ENCODE assay signal across 30 cellular contexts in genomic region chr6:29451471-29452193, GRCh38. TPM values are rescaled to one million over a fixed set of nuclear protein-coding genes. Genes with fewer than 3 reads are reported as not detected.
A peak's percentile ranks its signal among the peaks of the same experiment; 100 is the strongest.
DNase-seq lines count a peak whose midpoint lies in the region; TF ChIP-seq lines count a peak whose summit lies in the region.
"Had no signal": no experiment of that assay in that cellular context is flagged by ENCODE, and none has a peak within 500 bp of the region (broad histone marks: within the 10 kb centered on the region; RNA-seq: fewer than 3 reads in every experiment).

No MANE protein-coding gene starts in this region.

- H3K9me3 ChIP-seq in trophoblast cell (ENCODE audit: insufficient read depth, low read depth, low read length) (no peaks in the 10 kb centered on the region), endodermal cell (ENCODE audit: control insufficient read depth, low read length) (no peaks in the 10 kb centered on the region), neural progenitor cell (ENCODE audit: low read depth) (no peaks in the 10 kb centered on the region)
- H3K9me3 ChIP-seq: BLaER1, gastrocnemius medialis, HAP-1, MG63, transverse colon had no signal

- peaks cover 14% of the 10 kb centered on the region for H3K9me3 Mint-ChIP-seq in HFFc6
- H3K9me3 Mint-ChIP-seq in chondrocyte (ENCODE audit: low read depth): peaks cover 14% of the 10 kb centered on the region
- H3K9me3 Mint-ChIP-seq in endodermal cell: no peaks in the 10 kb centered on the region
- H3K9me3 Mint-ChIP-seq in neural progenitor cell: no peaks in the 10 kb centered on the region

- H2BK120ac ChIP-seq in trophoblast cell (ENCODE audit: insufficient read depth, low read length, poor library complexity): no peak overlapping the region

- no peak overlapping the region for H2BK5ac ChIP-seq in trophoblast cell (ENCODE audit: low read depth, low read length, poor library complexity)

- H4K8ac ChIP-seq in trophoblast cell (ENCODE audit: low read depth, low read length): no peak overlapping the region

- H3K27me3 Mint-ChIP-seq in HFFc6 (ENCODE audit: insufficient read depth): no peaks in the 10 kb centered on the region
- no peaks in the 10 kb centered on the region for H3K27me3 Mint-ChIP-seq in chondrocyte (ENCODE audit: low read depth)
- H3K27me3 Mint-ChIP-seq in endodermal cell (ENCODE audit: insufficient read depth): no peaks in the 10 kb centered on the region
- H3K27me3 Mint-ChIP-seq in neural progenitor cell (ENCODE audit: insufficient read depth, low read depth): peaks cover 5% of the 10 kb centered on the region

- no peaks in the 10 kb centered on the region for H3K36me3 Mint-ChIP-seq in HFFc6 (ENCODE audit: low read depth)
- H3K36me3 Mint-ChIP-seq in chondrocyte (ENCODE audit: low read depth): no peaks in the 10 kb centered on the region
- no peaks in the 10 kb centered on the region for H3K36me3 Mint-ChIP-seq in endodermal cell (ENCODE audit: low read depth)
- H3K36me3 Mint-ChIP-seq in neural progenitor cell: no peaks in the 10 kb centered on the region
- H3K36me3 Mint-ChIP-seq: stimulated activated effector memory CD8-positive, alpha-beta T cell treated with anti-CD3 and anti-CD28 coated beads, Interleukin-12 subunit alpha, Interleukin-12 subunit beta, amount 100 ng/mL, for 72 hours had no signal

- H3K4ac ChIP-seq in trophoblast cell (ENCODE audit: low read depth, low read length): no peak overlapping the region

- H3K36me3 ChIP-seq in trophoblast cell (ENCODE audit: control insufficient read depth in 1 of 2, insufficient read depth in 2 of 2, low read length in 2 of 2): no peaks in the 10 kb centered on the region
- no peaks in the 10 kb centered on the region for H3K36me3 ChIP-seq in endodermal cell (ENCODE audit: control insufficient read depth, insufficient read depth, low read length)
- no peaks in the 10 kb centered on the region for H3K36me3 ChIP-seq in neural progenitor cell
- H3K36me3 ChIP-seq: BLaER1, gastrocnemius medialis, HAP-1, MG63, transverse colon had no signal

- H3K4me1 Mint-ChIP-seq in HFFc6 (ENCODE audit: low read depth) (no peaks in the 10 kb centered on the region), chondrocyte (ENCODE audit: low read depth) (peaks cover 12% of the 10 kb centered on the region), endodermal cell (no peaks in the 10 kb centered on the region), neural progenitor cell (no peaks in the 10 kb centered on the region)
- H3K4me1 Mint-ChIP-seq: stimulated activated effector memory CD8-positive, alpha-beta T cell treated with anti-CD3 and anti-CD28 coated beads, Interleukin-12 subunit alpha, Interleukin-12 subunit beta, amount 100 ng/mL, for 72 hours had no signal

- no peak overlapping the region for H2AK5ac ChIP-seq in trophoblast cell (ENCODE audit: low read length)

- H4K20me1 ChIP-seq in neural progenitor cell (ENCODE audit: low read depth): no peaks in the 10 kb centered on the region
- H4K20me1 ChIP-seq: BLaER1 had no signal

- H3F3A ChIP-seq in neural progenitor cell (ENCODE audit: low read depth): no peaks in the 10 kb centered on the region

- H3K79me2 ChIP-seq in trophoblast cell (ENCODE audit: control insufficient read depth, insufficient read depth, low read length, poor library complexity): no peaks in the 10 kb centered on the region
- H3K79me2 ChIP-seq in neural progenitor cell (ENCODE audit: low read depth): no peaks in the 10 kb centered on the region
- H3K79me2 ChIP-seq: hepatocyte had no signal

- no CpG with 5 or more reads among the region's 3 CpGs for WGBS in trophoblast cell (ENCODE audit: extremely low coverage, insufficient coverage, insufficient read length)
- 91 to 100% methylated on average over 1 to 2 of the region's 3 CpGs for WGBS in endodermal cell (ENCODE audit: insufficient coverage in 1 of 2, insufficient read length in 1 of 2), 2 experiments

- H3K27me3 ChIP-seq in trophoblast cell (ENCODE audit: insufficient read depth, low read length) (no peaks in the 10 kb centered on the region), endodermal cell (ENCODE audit: control insufficient read depth, insufficient read depth, low read length, poor library complexity, severe bottlenecking) (no peaks in the 10 kb centered on the region), neural progenitor cell (no peaks in the 10 kb centered on the region)
- H3K27me3 ChIP-seq: BLaER1, gastrocnemius medialis, hepatocyte, MG63, transverse colon had no signal

- TF ChIP-seq CTCF in HFFc6 (IDR thresholded peaks at IDR 0.05): no peak
- no peak for TF ChIP-seq CTCF in chondrocyte (IDR thresholded peaks at IDR 0.05)
- no peak for TF ChIP-seq CTCF in endodermal cell (conservative IDR thresholded peaks at IDR 0.05)
- no peak for TF ChIP-seq CTCF in neural progenitor cell (IDR thresholded peaks at IDR 0.05)

- no peak overlapping the region for H2BK12ac ChIP-seq in trophoblast cell (ENCODE audit: low read length)

- no peak overlapping the region for H3K14ac ChIP-seq in trophoblast cell (ENCODE audit: low read length)

- H3K79me1 ChIP-seq in trophoblast cell (ENCODE audit: low read length): no peaks in the 10 kb centered on the region

- no peak overlapping the region for H3K4me2 ChIP-seq in trophoblast cell (ENCODE audit: low read length)
- no peak overlapping the region for H3K4me2 ChIP-seq in neural progenitor cell
- H3K4me2 ChIP-seq: BLaER1, hepatocyte, PC-9 had no signal

- H3K9ac ChIP-seq in trophoblast cell (ENCODE audit: low read length): no peak overlapping the region
- H3K9ac ChIP-seq in endodermal cell (ENCODE audit: extremely low read depth, low read length, poor library complexity, severe bottlenecking): no peak overlapping the region
- no peak overlapping the region for H3K9ac ChIP-seq in neural progenitor cell
- H3K9ac ChIP-seq: BLaER1 had no signal

- peaks cover 0 to 2% of the 10 kb centered on the region in 2 experiments for H3K4me1 ChIP-seq in trophoblast cell (ENCODE audit: control insufficient read depth in 1 of 2, insufficient read depth in 2 of 2, low read length in 2 of 2)
- no peaks in the 10 kb centered on the region for H3K4me1 ChIP-seq in endodermal cell (ENCODE audit: control insufficient read depth, insufficient read depth, low read length)
- no peaks in the 10 kb centered on the region for H3K4me1 ChIP-seq in neural progenitor cell
- H3K4me1 ChIP-seq: BLaER1, gastrocnemius medialis, HAP-1, transverse colon had no signal

- H3K4me3 Mint-ChIP-seq in HFFc6 (no peak overlapping the region), chondrocyte (ENCODE audit: unreplicated experiment) (no peak overlapping the region), endodermal cell (no peak overlapping the region), neural progenitor cell (no peak overlapping the region)
- H3K4me3 Mint-ChIP-seq: natural killer cell treated with Interleukin-12 subunit alpha and Interleukin-12 subunit beta and Interleukin-15 and Interleukin-18, amount 100 ng/mL, for 72 hours; stimulated activated effector memory CD8-positive, alpha-beta T cell treated with anti-CD3 and anti-CD28 coated beads, Interleukin-12 subunit alpha, Interleukin-12 subunit beta, amount 100 ng/mL, for 72 hours had no signal

- no peak overlapping the region for H3K18ac ChIP-seq in trophoblast cell (ENCODE audit: low read length)

- H3K27ac Mint-ChIP-seq in HFFc6 (no peak overlapping the region), chondrocyte (ENCODE audit: unreplicated experiment) (peak overlapping the region; percentile 38), endodermal cell (no peak overlapping the region), neural progenitor cell (no peak overlapping the region)
- H3K27ac Mint-ChIP-seq: natural killer cell treated with Interleukin-12 subunit alpha and Interleukin-12 subunit beta and Interleukin-15 and Interleukin-18, amount 100 ng/mL, for 72 hours; stimulated activated effector memory CD8-positive, alpha-beta T cell treated with anti-CD3 and anti-CD28 coated beads, Interleukin-12 subunit alpha, Interleukin-12 subunit beta, amount 100 ng/mL, for 72 hours had no signal

- no peak overlapping the region for H4K12ac ChIP-seq in trophoblast cell (ENCODE audit: low read depth, low read length)

- H4K91ac ChIP-seq in trophoblast cell (ENCODE audit: low read depth, low read length): no peak overlapping the region

- peak; percentile 15 for DNase-seq in HFFc6
- DNase-seq in RPMI7951 (ENCODE audit: low read depth): peak; percentile 1
- DNase-seq in chondrocyte (ENCODE audit: low spot score): no peak
- DNase-seq in trophoblast cell: peak; percentile 39 to 92
- no peak for DNase-seq in RKO (ENCODE audit: low spot score)
- no peak for DNase-seq in endodermal cell
- DNase-seq in neural progenitor cell (ENCODE audit: low spot score): no peak
- DNase-seq: activated CD4-positive, alpha-beta T cell treated with anti-CD3 and anti-CD28 coated beads, Interleukin-2, amount 50 U/mL, for 1 hour; activated T-cell treated with anti-CD3 and anti-CD28 coated beads, Interleukin-2, amount 50 U/mL, for 48 hours; dorsolateral prefrontal cortex; gastrocnemius medialis; left cardiac atrium; MG63; NCI-H1105 treated with DMSO at 0.1 percent for 48 hours; NCI-H1930; NCI-H2227 treated with DMSO at 0.1 percent for 48 hours; NCI-H526 treated with DMSO at 0.1 percent for 48 hours; PC-9; SIG-M5; SW 1271; transverse colon had no signal

- H2AFZ ChIP-seq in trophoblast cell (ENCODE audit: insufficient read depth, low read length, poor library complexity) (no peak overlapping the region), neural progenitor cell (replicated peaks) (no peak overlapping the region)
- H2AFZ ChIP-seq: hepatocyte, PC-9 had no signal

- H3K23ac ChIP-seq in trophoblast cell (ENCODE audit: low read length): no peak overlapping the region

- H3K4me3 ChIP-seq in trophoblast cell (ENCODE audit: low read depth, low read length) (no peak overlapping the region), endodermal cell (ENCODE audit: low read length) (no peak overlapping the region), neural progenitor cell (no peak overlapping the region)
- H3K4me3 ChIP-seq: BLaER1, dorsolateral prefrontal cortex, gastrocnemius medialis, HAP-1, hepatocyte, MG63, PC-9, transverse colon had no signal

- no peak overlapping the region for H3K27ac ChIP-seq in trophoblast cell (ENCODE audit: low read depth, low read length)
- H3K27ac ChIP-seq in endodermal cell (ENCODE audit: low read depth, low read length): no peak overlapping the region
- no peak overlapping the region for H3K27ac ChIP-seq in neural progenitor cell
- H3K27ac ChIP-seq: BLaER1, dorsolateral prefrontal cortex, gastrocnemius medialis, hepatocyte, PC-9, transverse colon had no signal

RNA-seq across cellular contexts. Expression of gene OR11A1, which starts 5.2 kb away (rescaled TPM):
- not detected for total RNA-seq in HFFc6 (2021; fragmentation: NEBNext Ultra II Directional; extraction: Animal tissue kit (Norgen Biotek cat#: 25700))
- not detected in 2 replicates for total RNA-seq in RPMI7951 (2014; rRNA removed; shearing (Covaris generic))
- not detected in 3 replicates for total RNA-seq in chondrocyte
- polyA plus RNA-seq in trophoblast cell (2013): not detected in 2 replicates
- total RNA-seq in endodermal cell: not detected
- polyA plus RNA-seq in endodermal cell (2013, experiment 1 of 2): not detected
- polyA plus RNA-seq in endodermal cell (2013, experiment 2 of 2): not detected
- not detected in 2 replicates for total RNA-seq in neural progenitor cell (ENCODE audit: low replicate concordance)
- total RNA-seq: dorsolateral prefrontal cortex; G401; gastrocnemius medialis; hepatocyte; left cardiac atrium; lung microvascular endothelial cell; mucosa of gallbladder; natural killer cell treated with Interleukin-12 subunit alpha and Interleukin-12 subunit beta and Interleukin-15 and Interleukin-18, amount 100 ng/mL, for 72 hours; osteoblast; PC-9; transverse colon had no signal
- polyA plus RNA-seq: hepatocyte had no signal

RNA-seq across cellular contexts. Expression of gene OR2H1, which starts 5.3 kb away (rescaled TPM):
- total RNA-seq in HFFc6 (2021; fragmentation: NEBNext Ultra II Directional; extraction: Animal tissue kit (Norgen Biotek cat#: 25700)): not detected
- not detected in 2 replicates for total RNA-seq in RPMI7951 (2014; rRNA removed; shearing (Covaris generic))
- not detected in 3 replicates for total RNA-seq in chondrocyte
- not detected in 2 replicates for polyA plus RNA-seq in trophoblast cell (2013)
- not detected for total RNA-seq in endodermal cell
- not detected for polyA plus RNA-seq in endodermal cell (2013, experiment 1 of 2)
- not detected for polyA plus RNA-seq in endodermal cell (2013, experiment 2 of 2)
- not detected in 2 replicates for total RNA-seq in neural progenitor cell (ENCODE audit: low replicate concordance)
- total RNA-seq: dorsolateral prefrontal cortex; G401; gastrocnemius medialis; hepatocyte; left cardiac atrium; lung microvascular endothelial cell; mucosa of gallbladder; natural killer cell treated with Interleukin-12 subunit alpha and Interleukin-12 subunit beta and Interleukin-15 and Interleukin-18, amount 100 ng/mL, for 72 hours; osteoblast; PC-9; transverse colon had no signal
- polyA plus RNA-seq: hepatocyte had no signal

RNA-seq across cellular contexts. Expression of gene OR10C1, which starts 12.5 kb away (rescaled TPM):
- not detected for total RNA-seq in HFFc6 (2021; fragmentation: NEBNext Ultra II Directional; extraction: Animal tissue kit (Norgen Biotek cat#: 25700))
- total RNA-seq in RPMI7951 (2014; rRNA removed; shearing (Covaris generic)): not detected in 2 replicates
- total RNA-seq in chondrocyte: not detected in 3 replicates
- not detected in 2 replicates for polyA plus RNA-seq in trophoblast cell (2013)
- total RNA-seq in endodermal cell: not detected
- not detected for polyA plus RNA-seq in endodermal cell (2013, experiment 1 of 2)
- not detected for polyA plus RNA-seq in endodermal cell (2013, experiment 2 of 2)
- not detected in 2 replicates for total RNA-seq in neural progenitor cell (ENCODE audit: low replicate concordance)
- total RNA-seq: dorsolateral prefrontal cortex; G401; gastrocnemius medialis; hepatocyte; left cardiac atrium; lung microvascular endothelial cell; mucosa of gallbladder; natural killer cell treated with Interleukin-12 subunit alpha and Interleukin-12 subunit beta and Interleukin-15 and Interleukin-18, amount 100 ng/mL, for 72 hours; osteoblast; PC-9; transverse colon had no signal
- polyA plus RNA-seq: hepatocyte had no signal

RNA-seq across cellular contexts. Expression of gene MAS1L, which starts 36.1 kb away (rescaled TPM):
- not detected for total RNA-seq in HFFc6 (2021; fragmentation: NEBNext Ultra II Directional; extraction: Animal tissue kit (Norgen Biotek cat#: 25700))
- not detected in 2 replicates for total RNA-seq in RPMI7951 (2014; rRNA removed; shearing (Covaris generic))
- total RNA-seq in chondrocyte (not detected in 3 replicates), endodermal cell (not detected), neural progenitor cell (ENCODE audit: low replicate concordance) (not detected in 2 replicates)
- polyA plus RNA-seq in trophoblast cell (2013): not detected in 2 replicates
- not detected for polyA plus RNA-seq in endodermal cell (2013, experiment 1 of 2)
- polyA plus RNA-seq in endodermal cell (2013, experiment 2 of 2): not detected
- total RNA-seq: dorsolateral prefrontal cortex; G401; gastrocnemius medialis; hepatocyte; lung microvascular endothelial cell; natural killer cell treated with Interleukin-12 subunit alpha and Interleukin-12 subunit beta and Interleukin-15 and Interleukin-18, amount 100 ng/mL, for 72 hours; osteoblast; PC-9; transverse colon had no signal
- polyA plus RNA-seq: hepatocyte had no signal

RNA-seq across cellular contexts. Expression of gene OR12D1, which starts 36.9 kb away (rescaled TPM):
- not detected for total RNA-seq in HFFc6 (2021; fragmentation: NEBNext Ultra II Directional; extraction: Animal tissue kit (Norgen Biotek cat#: 25700))
- not detected in 2 replicates for total RNA-seq in RPMI7951 (2014; rRNA removed; shearing (Covaris generic))
- total RNA-seq in chondrocyte: not detected in 3 replicates
- polyA plus RNA-seq in trophoblast cell (2013): not detected in 2 replicates
- total RNA-seq in endodermal cell: not detected
- not detected for polyA plus RNA-seq in endodermal cell (2013, experiment 1 of 2)
- not detected for polyA plus RNA-seq in endodermal cell (2013, experiment 2 of 2)
- total RNA-seq in neural progenitor cell (ENCODE audit: low replicate concordance): not detected in 2 replicates
- total RNA-seq: G401; gastrocnemius medialis; hepatocyte; left cardiac atrium; lung microvascular endothelial cell; mucosa of gallbladder; natural killer cell treated with Interleukin-12 subunit alpha and Interleukin-12 subunit beta and Interleukin-15 and Interleukin-18, amount 100 ng/mL, for 72 hours; osteoblast; PC-9; transverse colon had no signal
- polyA plus RNA-seq: hepatocyte had no signal

Comparison
In these comparisons a context has a peak if more than half of its experiments do, and no peak if none do; other contexts are left out.
1. DNase-seq: peak in HFFc6 (single experiment), RPMI7951 (single experiment) and trophoblast cell (2 of 2); none in chondrocyte (single experiment), RKO (single experiment), endodermal cell (single experiment) and neural progenitor cell (single experiment).